ENCODE assay signal across 1 cellular context in genomic region chr14:75981826-75982723, GRCh38.
TF ChIP-seq lines count a peak whose summit lies in the region.

TSS of gene TGFB3 (minus strand) at chr14:75981995. CDS start at chr14:75980893, 1,102 bp downstream.

TF ChIP-seq in HepG2, 621 proteins besides CTCF, POLR2A, EP300 and RAD21 (continued from another document and continues in another):
- TF ChIP-seq ZNF407 (CRISPR knock-in tag; IDR thresholded peaks at IDR 0.05; ENCODE audit: not compliant biosample characterization) (peak; percentile 37), ZNF713 (CRISPR knock-in tag; IDR thresholded peaks at IDR 0.05) (no peak), ZNF607 (CRISPR knock-in tag; IDR thresholded peaks at IDR 0.05; ENCODE audit: borderline replicate concordance) (0 out of 2 replicates have a peak, but pooled peaks have one; percentile 29), SIX1 (CRISPR knock-in tag; IDR thresholded peaks at IDR 0.05; ENCODE audit: borderline replicate concordance) (no peak), ZNF12 (CRISPR knock-in tag; IDR thresholded peaks at IDR 0.05) (no peak), CSRNP1 (CRISPR knock-in tag; IDR thresholded peaks at IDR 0.05) (no peak), HOXA5 (CRISPR knock-in tag; IDR thresholded peaks at IDR 0.05) (peak; percentile 33; the same call in 1 of the 2 replicates), KLF9 (CRISPR knock-in tag; IDR thresholded peaks at IDR 0.05; ENCODE audit: low read depth) (no peak), ZSCAN30 (CRISPR knock-in tag; IDR thresholded peaks at IDR 0.05) (no peak), ZNF562 (CRISPR knock-in tag; IDR thresholded peaks at IDR 0.05; ENCODE audit: borderline replicate concordance) (no peak), RFX3 (CRISPR knock-in tag; IDR thresholded peaks at IDR 0.05) (no peak), FOSL1 (CRISPR knock-in tag; IDR thresholded peaks at IDR 0.05; ENCODE audit: borderline replicate concordance) (no peak), ZNF574 (CRISPR knock-in tag; IDR thresholded peaks at IDR 0.05) (no peak), MTF2 (CRISPR knock-in tag; IDR thresholded peaks at IDR 0.05; ENCODE audit: borderline replicate concordance) (no peak), ZNF121 (CRISPR knock-in tag; IDR thresholded peaks at IDR 0.05) (no peak), ZSCAN25 (CRISPR knock-in tag; IDR thresholded peaks at IDR 0.05) (no peak), U2AF1 (optimal IDR thresholded peaks at IDR 0.05; ENCODE audit: low read depth, low read length) (no peak), ASH2L (IDR thresholded peaks at IDR 0.05; ENCODE audit: insufficient read length, low read depth, low read length) (peak; percentile 35), TFDP1 (CRISPR knock-in tag; IDR thresholded peaks at IDR 0.05; ENCODE audit: borderline replicate concordance) (peak; percentile 14; the same call in 1 of the 2 replicates), ZNF235 (CRISPR knock-in tag; IDR thresholded peaks at IDR 0.05; ENCODE audit: borderline replicate concordance) (peak; percentile 47; the same call in 1 of the 2 replicates), KDM2A (CRISPR knock-in tag; IDR thresholded peaks at IDR 0.05; ENCODE audit: borderline replicate concordance, low read depth) (peak; percentile 30; the same call in 1 of the 2 replicates), ISX (CRISPR knock-in tag; conservative IDR thresholded peaks at IDR 0.05) (no peak), HNRNPLL (IDR thresholded peaks at IDR 0.05; ENCODE audit: low read depth, low read length, poor library complexity, severe bottlenecking) (peak; percentile 78), KAT8 (CRISPR knock-in tag; IDR thresholded peaks at IDR 0.05) (0 out of 2 replicates have a peak, but pooled peaks have one; percentile 2), ATF5 (CRISPR knock-in tag; IDR thresholded peaks at IDR 0.05; ENCODE audit: low read depth) (no peak), ARNT (IDR thresholded peaks at IDR 0.05) (no peak), CERS6 (CRISPR knock-in tag; IDR thresholded peaks at IDR 0.05) (no peak), SMARCC2 (IDR thresholded peaks at IDR 0.05) (no peak), IKZF1 (IDR thresholded peaks at IDR 0.05) (no peak), TCF12 (IDR thresholded peaks at IDR 0.05) (no peak), TCF12 (CRISPR knock-in tag; IDR thresholded peaks at IDR 0.05) (no peak), TBX2 (CRISPR knock-in tag; IDR thresholded peaks at IDR 0.05; ENCODE audit: borderline replicate concordance) (peak; percentile 37; the same call in 1 of the 2 replicates), MBD4 (IDR thresholded peaks at IDR 0.05; ENCODE audit: borderline replicate concordance, low read length) (no peak), CHCHD3 (CRISPR knock-in tag; IDR thresholded peaks at IDR 0.05) (no peak), RBFOX2 (IDR thresholded peaks at IDR 0.05; ENCODE audit: low read depth, low read length) (0 out of 2 replicates have a peak, but pooled peaks have one; percentile 27), SNAPC4 (CRISPR knock-in tag; IDR thresholded peaks at IDR 0.05) (no peak), ZNF274 (CRISPR knock-in tag; IDR thresholded peaks at IDR 0.05) (0 out of 2 replicates have a peak, but pooled peaks have one; percentile 39), SRY (CRISPR knock-in tag; IDR thresholded peaks at IDR 0.05) (no peak), E2F5 (CRISPR knock-in tag; conservative IDR thresholded peaks at IDR 0.05) (no peak), SP4 (CRISPR knock-in tag; IDR thresholded peaks at IDR 0.05) (peak; percentile 17; the same call in 1 of the 2 replicates), ZNF354B (CRISPR knock-in tag; IDR thresholded peaks at IDR 0.05) (no peak), ZNF230 (CRISPR knock-in tag; IDR thresholded peaks at IDR 0.05) (no peak)
